Comparison of ENCODE assay signal across 12 cellular contexts in genomic region chr5:93452255-93452654, GRCh38.
"Had no signal": no experiment of that assay in that cellular context is flagged by ENCODE, and none has a peak within 500 bp of the region (broad histone marks: within the 10 kb centered on the region; RNA-seq: fewer than 3 reads in every experiment).

No MANE protein-coding gene starts in this region.

- H3K4me1 Mint-ChIP-seq: stimulated activated effector memory CD8-positive, alpha-beta T cell treated with anti-CD3 and anti-CD28 coated beads, Interleukin-12 subunit alpha, Interleukin-12 subunit beta, amount 100 ng/mL, for 72 hours had no signal

- H3K27ac ChIP-seq: cardiac muscle cell, colonic mucosa, foreskin keratinocyte, skin epidermis, tibial artery, uterus had no signal

- H3K4me1 ChIP-seq: colonic mucosa, foreskin keratinocyte, tibial artery, uterus had no signal

- ATAC-seq: effector memory CD8-positive, alpha-beta T cell; foreskin keratinocyte; left colon; stimulated activated effector memory CD8-positive, alpha-beta T cell treated with anti-CD3 and anti-CD28 coated beads, Interleukin-12 subunit alpha, Interleukin-12 subunit beta, amount 100 ng/mL, for 72 hours had no signal

- H3K4me3 ChIP-seq: cardiac muscle cell, colonic mucosa, skin epidermis, tibial artery, uterus had no signal

- H3K36me3 Mint-ChIP-seq: activated CD4-positive, alpha-beta memory T cell treated with anti-CD3 and anti-CD28 coated beads for 36 hours; stimulated activated effector memory CD8-positive, alpha-beta T cell treated with anti-CD3 and anti-CD28 coated beads, Interleukin-12 subunit alpha, Interleukin-12 subunit beta, amount 100 ng/mL, for 72 hours had no signal

- H3K9me3 Mint-ChIP-seq: activated CD4-positive, alpha-beta memory T cell treated with anti-CD3 and anti-CD28 coated beads for 36 hours; stimulated activated effector memory CD8-positive, alpha-beta T cell treated with anti-CD3 and anti-CD28 coated beads, Interleukin-12 subunit alpha, Interleukin-12 subunit beta, amount 100 ng/mL, for 72 hours had no signal

- H3K9me3 ChIP-seq: colonic mucosa, tibial artery, uterus had no signal

- H3K36me3 ChIP-seq: cardiac muscle cell, colonic mucosa, tibial artery, uterus had no signal

- H3K27ac Mint-ChIP-seq: activated CD4-positive, alpha-beta memory T cell treated with anti-CD3 and anti-CD28 coated beads for 36 hours; effector memory CD8-positive, alpha-beta T cell; stimulated activated effector memory CD8-positive, alpha-beta T cell treated with anti-CD3 and anti-CD28 coated beads, Interleukin-12 subunit alpha, Interleukin-12 subunit beta, amount 100 ng/mL, for 72 hours had no signal

- H3K27me3 ChIP-seq: cardiac muscle cell, colonic mucosa, foreskin keratinocyte, tibial artery, uterus had no signal

- H3K4me3 Mint-ChIP-seq: activated CD4-positive, alpha-beta memory T cell treated with anti-CD3 and anti-CD28 coated beads for 36 hours; effector memory CD8-positive, alpha-beta T cell; stimulated activated effector memory CD8-positive, alpha-beta T cell treated with anti-CD3 and anti-CD28 coated beads, Interleukin-12 subunit alpha, Interleukin-12 subunit beta, amount 100 ng/mL, for 72 hours had no signal

- H3K27me3 Mint-ChIP-seq: activated CD4-positive, alpha-beta memory T cell treated with anti-CD3 and anti-CD28 coated beads for 36 hours; effector memory CD8-positive, alpha-beta T cell had no signal

- DNase-seq: activated CD4-positive, alpha-beta memory T cell treated with anti-CD3 and anti-CD28 coated beads for 36 hours; activated CD4-positive, alpha-beta T cell treated with anti-CD3 and anti-CD28 coated beads for 1 hour; activated T-cell treated with anti-CD3 and anti-CD28 coated beads, Interleukin-2, amount 50 U/mL, for 48 hours; colonic mucosa; effector memory CD8-positive, alpha-beta T cell; foreskin keratinocyte; left colon; tibial artery; uterus had no signal
